ENCODE assay signal across 8 cellular contexts in genomic region chr2:218286570-218287459, GRCh38. TPM values are rescaled to one million over a fixed set of nuclear protein-coding genes. Genes with fewer than 3 reads are reported as not detected.
DNase-seq lines count a peak whose midpoint lies in the region; ATAC-seq and TF ChIP-seq lines count a peak whose summit lies in the region.

No MANE protein-coding gene starts in this region.

- H3K27ac ChIP-seq in BLaER1 (peak overlapping the region; percentile 83), SK-N-SH (ENCODE audit: low read depth in 2 of 2, low read length in 1 of 2) (peak overlapping the region; percentile 88 to 99), trophoblast cell (ENCODE audit: low read depth, low read length) (peak overlapping the region; percentile 91), tibial artery (peak overlapping the region; percentile 99)

- peak overlapping the region; percentile 88 for H3K14ac ChIP-seq in trophoblast cell (ENCODE audit: low read length)

- H3K23ac ChIP-seq in trophoblast cell (ENCODE audit: low read length) = no peak overlapping the region

- peak overlapping the region; percentile 27 for H2BK12ac ChIP-seq in trophoblast cell (ENCODE audit: low read length)

- peak overlapping the region; percentile 27 for H4K12ac ChIP-seq in trophoblast cell (ENCODE audit: low read depth, low read length)

- H3K27me3 Mint-ChIP-seq in activated naive CD8-positive, alpha-beta T cell treated with anti-CD3 and anti-CD28 coated beads for 36 hours = no peaks in the 10 kb centered on the region

- peak; percentile 70 for ATAC-seq in GM19395 (IDR thresholded peaks at IDR 0.05; ENCODE audit: unreplicated experiment)
- ATAC-seq in HG03558 (IDR thresholded peaks at IDR 0.05; ENCODE audit: extremely low read depth, unreplicated experiment) = peak; percentile 45

- H3K79me1 ChIP-seq in trophoblast cell (ENCODE audit: low read length) = peaks cover 54% of the 10 kb centered on the region

- H3K18ac ChIP-seq in trophoblast cell (ENCODE audit: low read length) = peak overlapping the region; percentile 48

- WGBS in SK-N-SH (ENCODE audit: low lambda C conversion rate) = 21% methylated on average over 7 of the region's 11 CpGs
- no CpG with 5 or more reads among the region's 11 CpGs for WGBS in trophoblast cell (ENCODE audit: extremely low coverage, insufficient coverage, insufficient read length)

- H3K36me3 Mint-ChIP-seq in activated naive CD8-positive, alpha-beta T cell treated with anti-CD3 and anti-CD28 coated beads for 36 hours = peaks cover 24% of the 10 kb centered on the region

- peak overlapping the region; percentile 78 for H3K9ac ChIP-seq in BLaER1
- peak overlapping the region; percentile 80 for H3K9ac ChIP-seq in SK-N-SH
- H3K9ac ChIP-seq in trophoblast cell (ENCODE audit: low read length) = no peak overlapping the region

- H3K9me2 ChIP-seq in SK-N-SH = no peaks in the 10 kb centered on the region

- peak overlapping the region; percentile 67 for H2AFZ ChIP-seq in SK-N-SH (ENCODE audit: low read depth)
- H2AFZ ChIP-seq in trophoblast cell (ENCODE audit: insufficient read depth, low read length, poor library complexity) = no peak overlapping the region

- H3K4me1 Mint-ChIP-seq in activated naive CD8-positive, alpha-beta T cell treated with anti-CD3 and anti-CD28 coated beads for 36 hours = peaks cover 74% of the 10 kb centered on the region

- TF ChIP-seq RAD21 in SK-N-SH (IDR thresholded peaks at IDR 0.05; ENCODE audit: low read length) = no peak

- peak overlapping the region; percentile 88 for H2BK5ac ChIP-seq in trophoblast cell (ENCODE audit: low read depth, low read length, poor library complexity)

- H3K4me3 ChIP-seq in BLaER1 (peak overlapping the region; percentile 65), SK-N-SH (ENCODE audit: low read depth in 2 of 2, low read length in 1 of 2) (peak overlapping the region; percentile 48 to 64), trophoblast cell (ENCODE audit: low read depth, low read length) (no peak overlapping the region), tibial artery (peak overlapping the region; percentile 53 to 56)

- H3K4me1 ChIP-seq in BLaER1 (peaks cover 86% of the 10 kb centered on the region), SK-N-SH (ENCODE audit: control insufficient read depth in 1 of 2, insufficient read depth in 2 of 2, low read depth in 1 of 2, low read length in 1 of 2) (peaks cover 12 to 33% of the 10 kb centered on the region in 2 experiments; a peak in 3 of 4 replicates), trophoblast cell (ENCODE audit: control insufficient read depth in 1 of 2, insufficient read depth in 2 of 2, low read length in 2 of 2) (peaks cover 64 to 73% of the 10 kb centered on the region in 2 experiments), tibial artery (peaks cover 9 to 92% (median 86%) of the 10 kb centered on the region in 4 donors)

- H3K4me2 ChIP-seq in BLaER1 (peak overlapping the region; percentile 96), SK-N-SH (peak overlapping the region; percentile 96), trophoblast cell (ENCODE audit: low read length) (peak overlapping the region; percentile 55)

- H3F3A ChIP-seq in SK-N-SH (replicated peaks; ENCODE audit: insufficient read depth) = peaks cover 14% of the 10 kb centered on the region

- H4K20me1 ChIP-seq in BLaER1 = no peaks in the 10 kb centered on the region
- no peaks in the 10 kb centered on the region for H4K20me1 ChIP-seq in SK-N-SH (ENCODE audit: insufficient read depth)

- no peak for TF ChIP-seq EP300 in SK-N-SH (IDR thresholded peaks at IDR 0.05; ENCODE audit: borderline replicate concordance in 1 of 2, low read depth in 1 of 2, low read length in 1 of 2)

- H3K79me2 ChIP-seq in SK-N-SH (ENCODE audit: insufficient read depth) (0 out of 2 replicates have a peak, but pooled peaks cover 3% of the 10 kb centered on the region), trophoblast cell (ENCODE audit: control insufficient read depth, insufficient read depth, low read length, poor library complexity) (peaks cover 36% of the 10 kb centered on the region)

- peak overlapping the region; percentile 70 for H4K8ac ChIP-seq in trophoblast cell (ENCODE audit: low read depth, low read length)

- H3K9me3 ChIP-seq in BLaER1 (no peaks in the 10 kb centered on the region), SK-N-SH (no peaks in the 10 kb centered on the region), trophoblast cell (ENCODE audit: insufficient read depth, low read depth, low read length) (no peaks in the 10 kb centered on the region), tibial artery (no peaks in the 10 kb centered on the region)

- H4K91ac ChIP-seq in trophoblast cell (ENCODE audit: low read depth, low read length) = peak overlapping the region; percentile 79

- intact Hi-C loops in head of caudate nucleus (cut with DNase I) = no loop called here
- intact Hi-C loops in tibial artery (cut with DNase I; ENCODE audit: low total_unique reads) = loop anchor here (5.0 kb wide), 1 partner anchor 110 kb away; the partner anchor contains the start of gene CTDSP1

- TF ChIP-seq CTCF in SK-N-SH (IDR thresholded peaks at IDR 0.05) = no peak
- TF ChIP-seq CTCF in tibial artery (IDR thresholded peaks at IDR 0.05) = no peak

- H3K36me3 ChIP-seq in BLaER1 (0 out of 2 replicates have a peak, but pooled peaks cover 3% of the 10 kb centered on the region), SK-N-SH (replicated peaks in 1 of 2; ENCODE audit: control insufficient read depth in 1 of 2, insufficient read depth in 2 of 2, low read length in 1 of 2) (no peaks in the 10 kb centered on the region), trophoblast cell (ENCODE audit: control insufficient read depth in 1 of 2, insufficient read depth in 2 of 2, low read length in 2 of 2) (peaks cover 1 to 2% of the 10 kb centered on the region in 2 experiments), tibial artery (peaks cover under 1 to 2% (median 1%) of the 10 kb centered on the region in 3 donors)

- no peaks in the 10 kb centered on the region for H3K9me3 Mint-ChIP-seq in activated naive CD8-positive, alpha-beta T cell treated with anti-CD3 and anti-CD28 coated beads for 36 hours

- peak overlapping the region; percentile 96 for H3K27ac Mint-ChIP-seq in activated naive CD8-positive, alpha-beta T cell treated with anti-CD3 and anti-CD28 coated beads for 36 hours

- POLR2A ChIA-PET in SK-N-SH (lab: Yijun Ruan, JAX) = no interaction called here

- H3K4me3 Mint-ChIP-seq in activated naive CD8-positive, alpha-beta T cell treated with anti-CD3 and anti-CD28 coated beads for 36 hours = peak overlapping the region; percentile 85

- H2BK120ac ChIP-seq in trophoblast cell (ENCODE audit: insufficient read depth, low read length, poor library complexity) = peak overlapping the region; percentile 83

- H3K27me3 ChIP-seq in BLaER1 (no peaks in the 10 kb centered on the region), SK-N-SH (ENCODE audit: insufficient read depth) (no peaks in the 10 kb centered on the region), trophoblast cell (ENCODE audit: insufficient read depth, low read length) (no peaks in the 10 kb centered on the region), tibial artery (no peaks in the 10 kb centered on the region)

- H2AK5ac ChIP-seq in trophoblast cell (ENCODE audit: low read length) = peak overlapping the region; percentile 88

- CTCF ChIA-PET in SK-N-SH (lab: Yijun Ruan, JAX) = interaction anchor here (1.5 to 5.3 kb wide), 5 partner anchors 13 to 109 kb away, joined by 6 to 47 read pairs (median 9); partner anchors contain the start of genes CATIP and PNKD

- H3K4ac ChIP-seq in trophoblast cell (ENCODE audit: low read depth, low read length) = peak overlapping the region; percentile 37

- DNase-seq in SK-N-SH = peak; percentile 73
- peak; percentile 87 for DNase-seq in activated naive CD8-positive, alpha-beta T cell treated with anti-CD3 and anti-CD28 coated beads for 36 hours
- peak; percentile 68 to 96 (median 86) for DNase-seq in head of caudate nucleus
- peak; percentile 93 to 94 for DNase-seq in trophoblast cell
- DNase-seq in tibial artery = peak; percentile 97 to 98

TF ChIP-seq in SK-N-SH, 30 proteins besides CTCF, POLR2A, EP300 and RAD21 (continues in another document):
- TF ChIP-seq TCF12 (IDR thresholded peaks at IDR 0.05) (no peak; the same call in none of the 2 replicates), USF2 (IDR thresholded peaks at IDR 0.05; ENCODE audit: borderline replicate concordance, low read depth, low read length) (no peak), TAF1 (IDR thresholded peaks at IDR 0.05; ENCODE audit: borderline replicate concordance, low read depth, low read length) (peak; percentile 65; the same call in 1 of the 2 replicates), MEF2A (IDR thresholded peaks at IDR 0.05; ENCODE audit: borderline replicate concordance, low read depth) (no peak), JUND (IDR thresholded peaks at IDR 0.05) (peak; percentile 9; the same call in 1 of the 2 replicates)

RNA-seq across cellular contexts. Expression of gene TMBIM1, which starts 5.5 kb away (rescaled TPM):
- 7.3 and 7.8 TPM in 2 replicates for polyA plus RNA-seq in SK-N-SH (2012; rRNA removed)
- polyA plus RNA-seq in SK-N-SH (2012; cell fraction: cytosol; rRNA removed) = 4.4 and 6.8 TPM in 2 replicates
- 4.5 and 5.3 TPM in 2 replicates for polyA plus RNA-seq in SK-N-SH (2012; cell fraction: nucleus; rRNA removed)
- 10 to 100 TPM; 47.5 to 52.2 TPM for total RNA-seq in activated naive CD8-positive, alpha-beta T cell treated with anti-CD3 and anti-CD28 coated beads for 36 hours
- polyA plus RNA-seq in trophoblast cell (2013) = 192 and 203 TPM in 2 replicates

RNA-seq across cellular contexts. Expression of gene PNKD, which starts 16.5 kb away (rescaled TPM):
- polyA plus RNA-seq in SK-N-SH (2012; rRNA removed) = 92.2 and 101 TPM in 2 replicates
- 56.7 and 75.3 TPM in 2 replicates for polyA plus RNA-seq in SK-N-SH (2012; cell fraction: cytosol; rRNA removed)
- polyA plus RNA-seq in SK-N-SH (2012; cell fraction: nucleus; rRNA removed) = 57.8 and 74.7 TPM in 2 replicates
- 10 to 100 TPM; 23.6 to 25.1 TPM for total RNA-seq in activated naive CD8-positive, alpha-beta T cell treated with anti-CD3 and anti-CD28 coated beads for 36 hours
- polyA plus RNA-seq in trophoblast cell (2013) = 62.6 and 65.9 TPM in 2 replicates

RNA-seq across cellular contexts. Expression of gene AAMP, which starts 16.9 kb away (rescaled TPM):
- polyA plus RNA-seq in SK-N-SH (2012; rRNA removed) = 223 and 276 TPM in 2 replicates
- polyA plus RNA-seq in SK-N-SH (2012; cell fraction: cytosol; rRNA removed) = 191 and 203 TPM in 2 replicates
- polyA plus RNA-seq in SK-N-SH (2012; cell fraction: nucleus; rRNA removed) = 302 and 308 TPM in 2 replicates
- 10 to 100 TPM; 94.6 to 97.7 TPM for total RNA-seq in activated naive CD8-positive, alpha-beta T cell treated with anti-CD3 and anti-CD28 coated beads for 36 hours
- 66.7 and 67.0 TPM in 2 replicates for polyA plus RNA-seq in trophoblast cell (2013)

RNA-seq across cellular contexts. Expression of gene GPBAR1, which starts 26.0 kb away (rescaled TPM):
- polyA plus RNA-seq in SK-N-SH (2012; rRNA removed) = 0.08 and 0.13 TPM in 2 replicates
- 0.03 and 0.05 TPM in 2 replicates for polyA plus RNA-seq in SK-N-SH (2012; cell fraction: cytosol; rRNA removed)
- 0.38 and 0.50 TPM in 2 replicates for polyA plus RNA-seq in SK-N-SH (2012; cell fraction: nucleus; rRNA removed)
- under 1 TPM; 0.24 to 0.58 TPM for total RNA-seq in activated naive CD8-positive, alpha-beta T cell treated with anti-CD3 and anti-CD28 coated beads for 36 hours
- 0.23 and 0.40 TPM in 2 replicates for polyA plus RNA-seq in trophoblast cell (2013)
